ENCODE assay signal across 11 cellular contexts in the genomic region with DNA sequence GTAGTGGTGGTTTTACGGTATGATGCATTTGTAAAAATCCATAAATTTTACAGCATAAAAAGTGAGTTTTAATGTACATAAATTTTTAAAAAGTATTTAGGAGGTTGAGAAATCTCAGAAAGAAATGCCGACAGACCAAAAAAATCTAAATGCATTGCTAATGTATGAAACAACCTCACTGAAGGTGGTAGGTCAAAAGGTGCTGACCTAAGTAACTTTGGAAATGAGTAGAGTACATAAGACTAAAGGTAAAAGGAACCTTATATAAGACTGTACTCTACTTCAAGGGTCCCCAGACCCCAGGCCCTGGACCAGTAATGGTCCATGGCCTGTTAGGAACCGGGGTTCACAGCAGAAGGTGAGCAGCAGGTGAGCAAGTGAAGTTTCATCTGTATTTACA.
"Had no signal": no experiment of that assay in that cellular context is flagged by ENCODE, and none has a peak within 500 bp of the region (broad histone marks: within the 10 kb centered on the region; RNA-seq: fewer than 3 reads in every experiment).

No MANE protein-coding gene starts in this region.

- H3K9me3 ChIP-seq: HAP-1 had no signal

- H3K27ac ChIP-seq: GM23248 had no signal

- H3K9ac ChIP-seq: GM23248 had no signal

- H3K4me1 ChIP-seq: HAP-1 had no signal

- H3K36me3 ChIP-seq: HAP-1 had no signal

- DNase-seq: GM23248, GOT3, H7, H9, HCEC 1CT, HFFc6 had no signal

- H3K4me2 ChIP-seq: GM23338 had no signal

- H2AFZ ChIP-seq: GM23248, GM23338 had no signal

- FAIRE-seq: H1, H54 had no signal

- ATAC-seq: GM23338, HCT116 had no signal

- H3K4me3 ChIP-seq: GM23248, GM23338, HAP-1 had no signal
